10 cellular contexts compared by ENCODE assay signal in the genomic region with DNA sequence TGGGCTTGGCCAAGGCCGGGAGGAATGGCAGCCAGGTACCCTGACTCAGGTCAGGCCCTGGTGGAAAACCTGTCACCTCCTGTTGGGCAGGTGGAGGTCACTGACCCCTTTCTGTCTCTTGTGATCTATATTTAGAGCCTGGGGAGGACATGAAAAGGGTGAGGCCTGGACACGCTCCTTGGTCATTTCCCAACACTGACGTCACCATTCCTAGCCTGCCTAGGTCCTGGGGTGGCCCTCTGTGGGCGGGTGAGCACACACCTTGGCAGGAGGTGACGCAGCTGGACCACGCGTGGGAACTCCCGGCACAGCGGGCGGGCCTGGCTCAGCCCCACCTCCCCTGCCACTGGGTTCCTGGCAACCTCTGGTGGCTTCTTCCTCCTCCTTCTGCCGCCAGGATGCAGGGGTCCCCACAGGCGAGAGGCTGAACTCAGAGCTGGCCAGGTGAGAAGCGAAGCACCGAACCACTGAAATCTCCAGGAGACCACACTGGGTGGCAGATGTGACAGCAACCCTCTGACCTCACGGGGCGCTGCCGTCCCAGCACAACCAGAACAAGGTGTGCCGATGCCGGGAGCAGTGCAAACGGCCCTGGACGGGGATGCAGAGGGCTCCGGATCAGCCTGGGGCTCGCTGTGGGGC. TPM values are rescaled to one million over a fixed set of nuclear protein-coding genes. Genes with fewer than 3 reads are reported as not detected.
A peak's percentile ranks its signal among the peaks of the same experiment; 100 is the strongest.
DNase-seq lines count a peak whose midpoint lies in the region; ATAC-seq and TF ChIP-seq lines count a peak whose summit lies in the region.
"Had no signal": no experiment of that assay in that cellular context is flagged by ENCODE, and none has a peak within 500 bp of the region (broad histone marks: within the 10 kb centered on the region; RNA-seq: fewer than 3 reads in every experiment).

No MANE protein-coding gene starts in this region.

- peaks cover 77% of the 10 kb centered on the region for H3K4me1 Mint-ChIP-seq in activated naive CD8-positive, alpha-beta T cell treated with anti-CD3 and anti-CD28 coated beads, Interleukin-2, amount 50 U/mL, for 24 hours
- H3K4me1 Mint-ChIP-seq in Caco-2 (ENCODE audit: low read depth, unreplicated experiment): peaks cover 19% of the 10 kb centered on the region

- BruUV-seq in Caco-2 (replicated peaks; lab: Mats Ljungman, UMichigan): no TSS peak

- H3K27ac Mint-ChIP-seq in activated naive CD8-positive, alpha-beta T cell treated with anti-CD3 and anti-CD28 coated beads, Interleukin-2, amount 50 U/mL, for 24 hours: no peak overlapping the region
- H3K27ac Mint-ChIP-seq in Caco-2 (ENCODE audit: unreplicated experiment): no peak overlapping the region

- peak overlapping the region in 2 of 5 donors; percentile 49 to 54 for H3K4me3 ChIP-seq in subcutaneous abdominal adipose tissue (ENCODE audit: low read depth in 1 of 5, low read length in 5 of 5)
- no peak overlapping the region for H3K4me3 ChIP-seq in Caco-2 (ENCODE audit: low read depth, low read length)
- H3K4me3 ChIP-seq: adrenal gland had no signal

- peaks cover 4% of the 10 kb centered on the region for H3K36me3 Mint-ChIP-seq in activated naive CD8-positive, alpha-beta T cell treated with anti-CD3 and anti-CD28 coated beads, Interleukin-2, amount 50 U/mL, for 24 hours (ENCODE audit: low read depth)
- H3K36me3 Mint-ChIP-seq in Caco-2 (ENCODE audit: insufficient read depth, unreplicated experiment): no peaks in the 10 kb centered on the region

- intact Hi-C loops in Caco-2 (cut with micrococcal nuclease; ENCODE audit: unreplicated experiment): no loop called here

- no peaks in the 10 kb centered on the region for H3K9me3 Mint-ChIP-seq in activated naive CD8-positive, alpha-beta T cell treated with anti-CD3 and anti-CD28 coated beads, Interleukin-2, amount 50 U/mL, for 24 hours
- no peaks in the 10 kb centered on the region for H3K9me3 Mint-ChIP-seq in Caco-2 (ENCODE audit: unreplicated experiment)

- H3K9ac ChIP-seq in subcutaneous abdominal adipose tissue (ENCODE audit: low read length in 5 of 5): peak overlapping the region in 3 of 5 donors; percentile 57 to 71 (median 68)

- H3K4me3 Mint-ChIP-seq in activated naive CD8-positive, alpha-beta T cell treated with anti-CD3 and anti-CD28 coated beads, Interleukin-2, amount 50 U/mL, for 24 hours: peak overlapping the region; percentile 63
- no peak overlapping the region for H3K4me3 Mint-ChIP-seq in Caco-2 (ENCODE audit: unreplicated experiment)

- peaks cover 16 to 70% (median 65%) of the 10 kb centered on the region in 5 donors for H3K4me1 ChIP-seq in subcutaneous abdominal adipose tissue (ENCODE audit: control insufficient read depth in 5 of 5, insufficient read depth in 5 of 5, low read length in 5 of 5)
- H3K4me1 ChIP-seq in Caco-2: peaks cover 6% of the 10 kb centered on the region

- H3K27me3 ChIP-seq in subcutaneous abdominal adipose tissue (ENCODE audit: control insufficient read depth in 5 of 5, insufficient read depth in 4 of 5, low read length in 5 of 5) (no peaks in the 10 kb centered on the region), Caco-2 (replicated peaks; ENCODE audit: control insufficient read depth, insufficient read depth, low read length) (no peaks in the 10 kb centered on the region)
- H3K27me3 ChIP-seq: adrenal gland had no signal

- ATAC-seq in activated naive CD8-positive, alpha-beta T cell treated with anti-CD3 and anti-CD28 coated beads, Interleukin-2, amount 50 U/mL, for 24 hours: peak; percentile 45
- no peak for ATAC-seq in HG02852 (IDR thresholded peaks at IDR 0.05; ENCODE audit: unreplicated experiment)

- no peak for TF ChIP-seq CTCF in Caco-2 (IDR thresholded peaks at IDR 0.05; ENCODE audit: insufficient read depth in 1 of 2, low read depth in 1 of 2, low read length in 1 of 2, severe bottlenecking in 1 of 2, unreplicated experiment in 1 of 2)

- no peaks in the 10 kb centered on the region for H3K9me3 ChIP-seq in subcutaneous abdominal adipose tissue (ENCODE audit: control insufficient read depth in 5 of 5, low read length in 5 of 5)
- H3K9me3 ChIP-seq in Caco-2: no peaks in the 10 kb centered on the region
- H3K9me3 ChIP-seq: adrenal gland had no signal

- CTCF ChIA-PET in Caco-2 (lab: Charles Lee): no interaction called here

- peak overlapping the region; percentile 81 for H3K27ac ChIP-seq in subcutaneous abdominal adipose tissue (ENCODE audit: low read depth, low read length)

- DNase-seq in T follicular helper cell (ENCODE audit: low read depth): peak; percentile 50
- DNase-seq in activated naive CD8-positive, alpha-beta T cell treated with anti-CD3 and anti-CD28 coated beads, Interleukin-2, amount 50 U/mL, for 24 hours: peak; percentile 55
- peak; percentile 87 for DNase-seq in kidney tubule cell (ENCODE audit: low spot score)
- no peak for DNase-seq in Caco-2
- no peak for DNase-seq in NCI-H1092 treated with DMSO at 0.1 percent for 48 hours (lab: John Stamatoyannopoulos, UW)
- no peak for DNase-seq in SIG-M5 (lab: John Stamatoyannopoulos, UW)
- DNase-seq: NCI-H748 treated with DMSO at 0.1 percent for 48 hours had no signal

- no peaks in the 10 kb centered on the region for H3K27me3 Mint-ChIP-seq in activated naive CD8-positive, alpha-beta T cell treated with anti-CD3 and anti-CD28 coated beads, Interleukin-2, amount 50 U/mL, for 24 hours
- H3K27me3 Mint-ChIP-seq in Caco-2 (ENCODE audit: insufficient read depth, unreplicated experiment): no peaks in the 10 kb centered on the region

- POLR2A ChIA-PET in Caco-2 (lab: Charles Lee): no interaction called here

- H3K36me3 ChIP-seq in subcutaneous abdominal adipose tissue (ENCODE audit: control insufficient read depth in 5 of 5, insufficient read depth in 5 of 5, low read length in 5 of 5) (no peaks in the 10 kb centered on the region), Caco-2 (ENCODE audit: control insufficient read depth, insufficient read depth, low read length) (no peaks in the 10 kb centered on the region)
- H3K36me3 ChIP-seq: adrenal gland had no signal

RNA-seq across cellular contexts. Expression of a gene that starts 6.4 kb away (rescaled TPM):
- 18.7 and 19.7 TPM in 2 replicates for total RNA-seq in Caco-2 (2022)

RNA-seq across cellular contexts. Expression of a gene that starts 36.3 kb away (rescaled TPM):
- 0.14 and 0.16 TPM in 2 replicates for total RNA-seq in Caco-2 (2022)

Comparison
In these comparisons a context has a peak if more than half of its experiments do, and no peak if none do; other contexts are left out.
1. DNase-seq: peak in T follicular helper cell (single experiment), activated naive CD8-positive, alpha-beta T cell treated with anti-CD3 and anti-CD28 coated beads, Interleukin-2, amount 50 U/mL, for 24 hours (single experiment) and kidney tubule cell (single experiment); none in Caco-2 (0 of 2), NCI-H1092 treated with DMSO at 0.1 percent for 48 hours (single experiment) and SIG-M5 (single experiment).